18 cellular contexts compared by ENCODE assay signal in the genomic region with DNA sequence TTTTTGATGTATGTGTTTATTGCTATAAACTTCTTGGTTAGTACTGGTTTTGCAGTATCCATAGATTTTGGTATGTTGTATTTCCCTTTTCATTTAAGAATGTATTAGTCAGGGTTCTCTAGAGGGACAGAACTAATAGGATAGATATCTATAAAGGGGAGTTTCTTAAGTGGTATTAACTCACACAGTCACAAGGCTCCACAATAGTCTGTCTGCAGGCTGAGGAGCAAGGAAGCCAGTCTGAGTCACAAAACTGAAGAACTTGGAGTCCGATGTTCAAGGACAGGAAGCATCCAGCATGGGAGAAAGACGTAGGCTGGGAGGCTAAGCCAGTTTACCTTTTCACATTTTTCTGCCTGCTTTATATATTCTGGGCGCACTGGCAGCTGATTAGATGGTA. TPM values are rescaled to one million over a fixed set of nuclear protein-coding genes. Genes with fewer than 3 reads are reported as not detected.
A peak's percentile ranks its signal among the peaks of the same experiment; 100 is the strongest.
DNase-seq lines count a peak whose midpoint lies in the region; ATAC-seq and TF ChIP-seq lines count a peak whose summit lies in the region.
"Had no signal": no experiment of that assay in that cellular context is flagged by ENCODE, and none has a peak within 500 bp of the region (broad histone marks: within the 10 kb centered on the region; RNA-seq: fewer than 3 reads in every experiment).

No MANE protein-coding gene starts in this region.

- H3K4me3 Mint-ChIP-seq in T-helper 17 cell = no peak overlapping the region
- H3K4me3 Mint-ChIP-seq in endothelial cell (ENCODE audit: unreplicated experiment) = peak overlapping the region; percentile 28
- H3K4me3 Mint-ChIP-seq in HFFc6 = no peak overlapping the region
- H3K4me3 Mint-ChIP-seq: B cell; CD4-positive, alpha-beta T cell; CD8-positive, alpha-beta T cell had no signal

- H2AFZ ChIP-seq in Karpas-422 (ENCODE audit: low read length) = no peak overlapping the region

- H3K4me1 ChIP-seq in Karpas-422 (ENCODE audit: low read length) = no peaks in the 10 kb centered on the region
- H3K4me1 ChIP-seq: A549, Caco-2 had no signal

- no peak overlapping the region for H3K9ac ChIP-seq in Karpas-422 (ENCODE audit: low read length)
- H3K9ac ChIP-seq: BLaER1 treated with 17β-estradiol and CSF1 and Interleukin-3, amounts not matched to agents 10 nM and 100 nM had no signal

- H3K4me1 Mint-ChIP-seq in T-helper 17 cell = peaks cover 6% of the 10 kb centered on the region
- H3K4me1 Mint-ChIP-seq in endothelial cell (ENCODE audit: unreplicated experiment) = peaks cover 13% of the 10 kb centered on the region
- peaks cover 5% of the 10 kb centered on the region for H3K4me1 Mint-ChIP-seq in HFFc6 (ENCODE audit: low read depth)
- H3K4me1 Mint-ChIP-seq: B cell had no signal

- no peak for ATAC-seq in T-helper 17 cell
- ATAC-seq: A549; CD8-positive, alpha-beta T cell had no signal

- H4K20me1 ChIP-seq in Karpas-422 (ENCODE audit: insufficient read depth, low read depth, low read length) = no peaks in the 10 kb centered on the region
- H4K20me1 ChIP-seq: BLaER1 treated with 17β-estradiol and CSF1 and Interleukin-3, amounts not matched to agents 10 nM and 100 nM had no signal

- H3K27ac ChIP-seq in Karpas-422 (ENCODE audit: low read length) = no peak overlapping the region
- H3K27ac ChIP-seq: 22Rv1; A549; BLaER1 treated with 17β-estradiol and CSF1 and Interleukin-3, amounts not matched to agents 10 nM and 100 nM; C4-2B had no signal

- no peaks in the 10 kb centered on the region for H3K9me2 ChIP-seq in Karpas-422 (replicated peaks; ENCODE audit: insufficient read depth, low read length)

- H3K36me3 ChIP-seq in Karpas-422 (ENCODE audit: insufficient read depth, low read length) = peaks cover 30% of the 10 kb centered on the region

- H3K27me3 Mint-ChIP-seq in T-helper 17 cell (no peaks in the 10 kb centered on the region), endothelial cell (ENCODE audit: unreplicated experiment) (no peaks in the 10 kb centered on the region), HFFc6 (ENCODE audit: insufficient read depth) (no peaks in the 10 kb centered on the region)
- H3K27me3 Mint-ChIP-seq: B cell; CD4-positive, alpha-beta T cell had no signal

- no peaks in the 10 kb centered on the region for H3K9me3 ChIP-seq in T-helper 17 cell (ENCODE audit: control insufficient read depth, low read length, poor library complexity, severe bottlenecking)
- H3K9me3 ChIP-seq in Karpas-422 (ENCODE audit: low read length) = peaks cover 14% of the 10 kb centered on the region
- H3K9me3 ChIP-seq: A549, Caco-2 had no signal

- TF ChIP-seq CTCF in endothelial cell (IDR thresholded peaks at IDR 0.05; ENCODE audit: unreplicated experiment) (no peak), HFFc6 (IDR thresholded peaks at IDR 0.05) (no peak)

- H3K79me2 ChIP-seq in Karpas-422 (ENCODE audit: low read length) = peaks cover 52% of the 10 kb centered on the region

- H3K4me3 ChIP-seq in Karpas-422 (ENCODE audit: low read length) = no peak overlapping the region
- H3K4me3 ChIP-seq: A549; BLaER1 treated with 17β-estradiol and CSF1 and Interleukin-3, amounts not matched to agents 10 nM and 100 nM had no signal

- H3K9me3 Mint-ChIP-seq in endothelial cell (ENCODE audit: unreplicated experiment) (no peaks in the 10 kb centered on the region), HFFc6 (no peaks in the 10 kb centered on the region)
- H3K9me3 Mint-ChIP-seq: CD4-positive, alpha-beta T cell; CD8-positive, alpha-beta T cell had no signal

- peaks cover 13% of the 10 kb centered on the region for H3K36me3 Mint-ChIP-seq in T-helper 17 cell (ENCODE audit: low read depth)
- H3K36me3 Mint-ChIP-seq in endothelial cell (ENCODE audit: low read depth, unreplicated experiment) = peaks cover 41% of the 10 kb centered on the region
- peaks cover 26% of the 10 kb centered on the region for H3K36me3 Mint-ChIP-seq in HFFc6 (ENCODE audit: low read depth)

- DNase-seq in T-helper 17 cell (no peak), endothelial cell (ENCODE audit: low spot score) (no peak), iris pigment epithelial cell (ENCODE audit: low read depth) (peak; percentile 59), Karpas-422 (no peak), HFFc6 (no peak)
- DNase-seq in stimulated activated CD4-positive, alpha-beta T cell treated with anti-CD3 and anti-CD28 coated beads, Interleukin-12 subunit alpha, Interleukin-12 subunit beta, amount 100 ng/mL, for 4 hours = no peak
- DNase-seq: AML-193; Caco-2; Calu3; CD4-positive, alpha-beta T cell; CD8-positive, alpha-beta T cell; DMS79 treated with DMSO at 0.1 percent for 48 hours; GF-D8 had no signal

- H3K4me2 ChIP-seq in Karpas-422 (ENCODE audit: low read depth, low read length, poor library complexity, severe bottlenecking) = no peak overlapping the region
- H3K4me2 ChIP-seq: A549; BLaER1 treated with 17β-estradiol and CSF1 and Interleukin-3, amounts not matched to agents 10 nM and 100 nM had no signal

- H3K27ac Mint-ChIP-seq in T-helper 17 cell = peak overlapping the region; percentile 56
- no peak overlapping the region for H3K27ac Mint-ChIP-seq in endothelial cell (ENCODE audit: unreplicated experiment)
- H3K27ac Mint-ChIP-seq in HFFc6 = no peak overlapping the region
- H3K27ac Mint-ChIP-seq: B cell; CD4-positive, alpha-beta T cell; CD8-positive, alpha-beta T cell had no signal

- H3K27me3 ChIP-seq in Karpas-422 (ENCODE audit: low read length) = no peaks in the 10 kb centered on the region
- H3K27me3 ChIP-seq: BLaER1 treated with 17β-estradiol and CSF1 and Interleukin-3, amounts not matched to agents 10 nM and 100 nM had no signal

RNA-seq across cellular contexts. Expression of a gene that starts 8.4 kb away (rescaled TPM):
- total RNA-seq in T-helper 17 cell = 1 to 10 TPM; 2.2 to 3.4 TPM
- total RNA-seq in endothelial cell (ENCODE audit: unreplicated experiment) = 8.5 TPM
- 13.5 and 33.7 TPM in 2 replicates for total RNA-seq in Karpas-422 (2014; rRNA removed; shearing (Covaris generic); ENCODE audit: low replicate concordance)
- 1 to 10 TPM; 5.6 to 8.3 (median 7.2) TPM for total RNA-seq in HFFc6 (2021; fragmentation: NEBNext Ultra II Directional; extraction: Animal tissue kit (Norgen Biotek cat#: 25700))

RNA-seq across cellular contexts. Expression of a gene that starts 48.9 kb away (rescaled TPM):
- 1 to 10 TPM; 6.4 to 6.5 TPM for total RNA-seq in T-helper 17 cell
- 18.5 TPM for total RNA-seq in endothelial cell (ENCODE audit: unreplicated experiment)
- total RNA-seq in Karpas-422 (2014; rRNA removed; shearing (Covaris generic); ENCODE audit: low replicate concordance) = 0.61 and 1.1 TPM in 2 replicates
- 10 to 100 TPM; 10.7 to 14.1 (median 12.8) TPM for total RNA-seq in HFFc6 (2021; fragmentation: NEBNext Ultra II Directional; extraction: Animal tissue kit (Norgen Biotek cat#: 25700))
